In the genomic region with DNA sequence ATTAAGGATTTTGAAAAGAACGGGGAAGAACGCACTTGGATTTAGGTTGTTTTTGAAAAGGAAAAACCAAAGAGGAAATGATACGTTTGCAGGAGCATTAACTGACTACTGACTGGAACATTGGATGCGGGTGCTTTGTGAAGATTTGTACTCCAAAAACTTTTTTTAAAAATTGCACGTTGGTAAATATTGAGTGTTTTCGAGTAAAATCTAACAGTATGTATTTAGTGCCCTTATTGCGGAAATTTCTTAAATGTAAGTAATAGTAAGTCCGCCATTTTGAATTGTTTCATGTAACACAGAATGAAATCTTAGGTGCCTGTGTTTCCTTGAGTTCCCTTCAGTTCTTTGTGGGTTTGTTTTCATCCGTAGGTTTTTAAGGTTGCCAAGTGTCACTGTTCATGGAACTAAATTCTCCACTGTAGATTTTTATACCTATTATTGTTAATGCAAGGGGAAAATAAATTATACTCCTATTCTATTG, we compare ENCODE assay signal across 9 cellular contexts. TPM values are rescaled to one million over a fixed set of nuclear protein-coding genes. Genes with fewer than 3 reads are reported as not detected.
DNase-seq lines count a peak whose midpoint lies in the region; ATAC-seq and TF ChIP-seq lines count a peak whose summit lies in the region.
"Had no signal": no experiment of that assay in that cellular context is flagged by ENCODE, and none has a peak within 500 bp of the region (broad histone marks: within the 10 kb centered on the region; RNA-seq: fewer than 3 reads in every experiment).

No MANE protein-coding gene starts in this region.

- H3K27me3 ChIP-seq in dorsolateral prefrontal cortex (peaks cover 0 to 80% (median 65%) of the 10 kb centered on the region in 45 donors), osteoblast (ENCODE audit: insufficient read depth, low read length) (peaks cover 42% of the 10 kb centered on the region)

- H3K4me2 ChIP-seq in osteoblast (ENCODE audit: insufficient read depth, low read length), result peak overlapping the region; percentile 67

- no peak overlapping the region for H2AFZ ChIP-seq in osteoblast (ENCODE audit: low read length)

- no peak overlapping the region for H3K27ac ChIP-seq in dorsolateral prefrontal cortex
- no peak overlapping the region for H3K27ac ChIP-seq in osteoblast (ENCODE audit: low read depth, low read length)

- DNase-seq in NCI-H345 (lab: John Stamatoyannopoulos, UW) (peak; percentile 3), NCI-H345 treated with DMSO at 0.1 percent for 48 hours (lab: John Stamatoyannopoulos, UW; ENCODE audit: unreplicated experiment) (no peak), NCI-H2227 treated with DMSO at 0.1 percent for 48 hours (lab: John Stamatoyannopoulos, UW) (peak; percentile 72), dorsolateral prefrontal cortex (no peak), osteoblast (ENCODE audit: insufficient read length, low spot score, missing footprints) (no peak), NCI-H2029 treated with DMSO at 0.1 percent for 48 hours (lab: John Stamatoyannopoulos, UW) (no peak), glomerular visceral epithelial cell (ENCODE audit: extremely low spot score) (no peak)

- intact Hi-C loops in dorsolateral prefrontal cortex (cut with DNase I), result loop anchor here (5.0 kb wide), 2 partner anchors 136 to 141 kb away; no protein-coding TSS in a partner anchor

- no peaks in the 10 kb centered on the region for H3K9me3 ChIP-seq in osteoblast (ENCODE audit: low read depth, low read length)

- H3K4me1 ChIP-seq in osteoblast (ENCODE audit: insufficient read depth, low read length), result no peaks in the 10 kb centered on the region

- no peaks in the 10 kb centered on the region for H4K20me1 ChIP-seq in osteoblast (ENCODE audit: insufficient read depth, low read length)

- H3K4me3 ChIP-seq in dorsolateral prefrontal cortex (peak overlapping the region in 53 of 59 donors; percentile 5 to 66 (median 44)), osteoblast (ENCODE audit: insufficient read depth, low read length) (peak overlapping the region; percentile 48)

- TF ChIP-seq CTCF in dorsolateral prefrontal cortex (IDR thresholded peaks at IDR 0.05 in 54 of 56, conservative IDR thresholded peaks at IDR 0.05 in 2 of 56; ENCODE audit: low read depth in 1 of 56, partially characterized antibody in 56 of 56) (peak in 8 of 56 donors; percentile 0 to 15 (median 3)), osteoblast (IDR thresholded peaks at IDR 0.05; ENCODE audit: extremely low read depth, low read depth, low read length) (no peak)

- H3K36me3 ChIP-seq in osteoblast (ENCODE audit: insufficient read depth, low read length), result no peaks in the 10 kb centered on the region

- ATAC-seq in HG03439 (IDR thresholded peaks at IDR 0.05; ENCODE audit: unreplicated experiment), result no peak

- no peaks in the 10 kb centered on the region for H3K79me2 ChIP-seq in osteoblast (ENCODE audit: insufficient read depth, low read length)

RNA-seq across cellular contexts. Expression of a gene that starts 15.2 kb away (rescaled TPM):
- 1 to 10 TPM in 65 of 120 experiments, under 1 TPM in 55; 0.30 to 2.8 (median 1.0) TPM for total RNA-seq in dorsolateral prefrontal cortex
- total RNA-seq in osteoblast, result not detected in 2 replicates
- total RNA-seq: lung microvascular endothelial cell had no signal

Comparison
In these comparisons a context has a peak if more than half of its experiments do, and no peak if none do; other contexts are left out.
1. DNase-seq: peak in NCI-H345 (single experiment) and NCI-H2227 treated with DMSO at 0.1 percent for 48 hours (single experiment); none in NCI-H345 treated with DMSO at 0.1 percent for 48 hours (single experiment), dorsolateral prefrontal cortex (0 of 10), osteoblast (single experiment), NCI-H2029 treated with DMSO at 0.1 percent for 48 hours (single experiment) and glomerular visceral epithelial cell (single experiment).